In the genomic region with DNA sequence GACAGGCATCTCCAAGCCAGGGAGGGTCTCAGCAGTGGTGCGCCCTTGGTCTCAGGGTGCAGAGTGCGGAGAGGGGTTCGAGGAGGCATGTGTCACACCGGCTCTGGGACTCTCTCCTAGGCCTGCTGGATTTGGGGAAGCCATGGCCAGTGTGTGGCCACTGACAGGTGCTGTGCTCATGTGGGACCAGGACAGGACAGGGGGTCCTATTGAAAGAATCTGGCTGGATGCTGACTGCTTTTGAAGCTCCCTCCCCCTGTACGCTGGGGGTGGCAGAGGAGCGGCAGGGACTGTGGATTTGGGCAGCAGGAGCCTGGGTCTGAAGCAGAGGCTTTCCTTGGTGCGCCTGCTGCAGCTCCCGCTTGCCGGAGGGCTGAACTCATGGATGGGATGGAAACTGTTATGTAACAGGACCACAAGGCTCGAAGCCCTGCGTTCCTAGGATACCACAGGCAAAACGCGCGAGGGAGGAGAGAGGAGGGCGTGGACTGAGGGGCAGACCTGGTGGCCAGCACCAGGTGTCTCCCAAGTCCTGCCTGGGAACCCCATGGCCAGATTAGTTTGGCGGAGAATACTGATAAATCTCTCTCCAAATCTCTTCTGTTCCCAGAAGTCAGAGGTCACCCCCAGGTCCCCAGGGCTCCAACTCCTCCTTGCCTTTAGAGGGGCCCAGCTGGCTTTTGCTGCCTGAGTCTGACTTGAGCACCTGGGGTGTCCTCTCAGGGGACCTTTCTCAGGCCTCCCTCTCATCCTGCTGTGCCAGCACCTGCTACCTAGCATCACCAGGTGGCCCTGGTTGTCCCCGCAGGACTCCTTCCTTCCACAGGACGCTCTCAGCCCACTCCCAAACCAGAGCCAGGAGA, we compare ENCODE assay signal across 9 cellular contexts. TPM values are rescaled to one million over a fixed set of nuclear protein-coding genes. Genes with fewer than 3 reads are reported as not detected.
A peak's percentile ranks its signal among the peaks of the same experiment; 100 is the strongest.
DNase-seq lines count a peak whose midpoint lies in the region; ATAC-seq, FAIRE-seq and TF ChIP-seq lines count a peak whose summit lies in the region.
"Had no signal": no experiment of that assay in that cellular context is flagged by ENCODE, and none has a peak within 500 bp of the region (broad histone marks: within the 10 kb centered on the region; RNA-seq: fewer than 3 reads in every experiment).

No MANE protein-coding gene starts in this region.

- dilution Hi-C loops in keratinocyte (cut with MboI; ENCODE audit: extremely low pct_ligation_motif_present, low sequenced_read_pairs): no loop called here

- peaks cover 39% of the 10 kb centered on the region for H3K27me3 Mint-ChIP-seq in astrocyte (ENCODE audit: low read depth, unreplicated experiment)

- H2AFZ ChIP-seq in astrocyte (ENCODE audit: low read depth, low read length) (no peak overlapping the region), keratinocyte (ENCODE audit: control insufficient read depth, low read length) (no peak overlapping the region)

- H3K9me3 Mint-ChIP-seq in astrocyte (ENCODE audit: unreplicated experiment): peaks cover 1% of the 10 kb centered on the region

- H3K4me1 ChIP-seq in astrocyte (ENCODE audit: insufficient read depth, low read length) (peaks cover 14% of the 10 kb centered on the region), keratinocyte (ENCODE audit: control insufficient read depth, extremely low read depth, insufficient read depth, low read length) (peaks cover 24% of the 10 kb centered on the region)

- H3K4me1 Mint-ChIP-seq in astrocyte (ENCODE audit: low read depth, unreplicated experiment): no peaks in the 10 kb centered on the region

- H3K79me2 ChIP-seq in astrocyte (ENCODE audit: insufficient read depth, low read length) (no peaks in the 10 kb centered on the region), keratinocyte (ENCODE audit: control insufficient read depth, insufficient read depth, low read length) (no peaks in the 10 kb centered on the region)

- no peaks in the 10 kb centered on the region for H4K20me1 ChIP-seq in astrocyte (ENCODE audit: insufficient read depth, low read length)
- H4K20me1 ChIP-seq in keratinocyte (ENCODE audit: control insufficient read depth, extremely low read depth, insufficient read depth, low read length): no peaks in the 10 kb centered on the region

- no peak overlapping the region for H3K9ac ChIP-seq in astrocyte (ENCODE audit: low read length)
- H3K9ac ChIP-seq in keratinocyte (ENCODE audit: control insufficient read depth, extremely low read depth, insufficient read depth, low read length): peak overlapping the region; percentile 15

- no peak for ATAC-seq in GM18868 (IDR thresholded peaks at IDR 0.05; ENCODE audit: unreplicated experiment)

- peaks cover 2% of the 10 kb centered on the region for H3K36me3 Mint-ChIP-seq in astrocyte (ENCODE audit: low read depth, unreplicated experiment)

- H3K9me3 ChIP-seq in astrocyte (ENCODE audit: insufficient read depth, low read depth, low read length) (no peaks in the 10 kb centered on the region), keratinocyte (ENCODE audit: control insufficient read depth, low read depth, low read length) (no peaks in the 10 kb centered on the region)

- DNase-seq in NCI-H1417 (lab: John Stamatoyannopoulos, UW): peak; percentile 3 to 66 (median 38)
- DNase-seq in NCI-H1417 treated with DMSO at 0.1 percent for 48 hours (lab: John Stamatoyannopoulos, UW): no peak
- peak; percentile 49 for DNase-seq in astrocyte (ENCODE audit: low read depth)
- no peak for DNase-seq in keratinocyte (ENCODE audit: low read depth, low spot score)
- peak in 32 of 49 donors; percentile 21 to 67 (median 38) for DNase-seq in substantia nigra (lab: John Stamatoyannopoulos, UW)
- no peak for DNase-seq in activated CD8-positive, alpha-beta memory T cell treated with anti-CD3 and anti-CD28 coated beads, Interleukin-2, amount 50 U/mL, for 4 hours
- no peak for DNase-seq in NCI-H1105 treated with DMSO at 0.1 percent for 48 hours (lab: John Stamatoyannopoulos, UW)
- DNase-seq: stimulated activated CD8-positive, alpha-beta memory T cell treated with anti-CD3 and anti-CD28 coated beads, Interleukin-4, amount 100 ng/mL, for 48 hours had no signal

- TF ChIP-seq CTCF in astrocyte (IDR thresholded peaks at IDR 0.05; ENCODE audit: insufficient read depth, low read depth, low read length) (no peak), keratinocyte (optimal IDR thresholded peaks at IDR 0.05 in 1 of 3, IDR thresholded peaks at IDR 0.05 in 1 of 3, conservative IDR thresholded peaks at IDR 0.05 in 1 of 3; ENCODE audit: extremely low read depth in 1 of 3, insufficient read depth in 2 of 3, low read length in 3 of 3) (peak in 1 of 3 experiments; percentile 19)

- H3K36me3 ChIP-seq in astrocyte (ENCODE audit: insufficient read depth, low read length) (no peaks in the 10 kb centered on the region), keratinocyte (ENCODE audit: control insufficient read depth in 2 of 2, extremely low read depth in 1 of 2, insufficient read depth in 2 of 2, low read length in 2 of 2) (no peaks in the 10 kb centered on the region)

- peak overlapping the region; percentile 57 for H3K4me3 Mint-ChIP-seq in astrocyte (ENCODE audit: unreplicated experiment)

- H3K27ac Mint-ChIP-seq in astrocyte (ENCODE audit: unreplicated experiment): no peak overlapping the region

- H3K4me2 ChIP-seq in astrocyte (ENCODE audit: low read length) (peak overlapping the region; percentile 76), keratinocyte (ENCODE audit: control insufficient read depth, extremely low read depth, insufficient read depth, low read depth, low read length) (peak overlapping the region; percentile 82)

- no peak overlapping the region for H3K4me3 ChIP-seq in astrocyte (ENCODE audit: insufficient read depth, low read depth, low read length)
- H3K4me3 ChIP-seq in keratinocyte (ENCODE audit: control insufficient read depth in 2 of 3, extremely low read depth in 1 of 3, insufficient read depth in 2 of 3, low read depth in 1 of 3, low read length in 3 of 3): peak overlapping the region in 2 of 3 experiments; percentile 18 to 54

- FAIRE-seq in astrocyte (lab: Jason Lieb, UNC) (no peak), keratinocyte (lab: Jason Lieb, UNC) (no peak)

- H3K27me3 ChIP-seq in astrocyte (ENCODE audit: insufficient read depth, low read length) (no peaks in the 10 kb centered on the region), keratinocyte (ENCODE audit: control insufficient read depth, extremely low read depth, insufficient read depth, low read length) (peaks cover 40% of the 10 kb centered on the region)

- H3K9me1 ChIP-seq in keratinocyte (ENCODE audit: control insufficient read depth, extremely low read depth, insufficient read depth, low read length): peaks cover 3% of the 10 kb centered on the region

- H3K27ac ChIP-seq in astrocyte (ENCODE audit: low read depth, low read length) (no peak overlapping the region), keratinocyte (ENCODE audit: control insufficient read depth, insufficient read depth, low read length) (no peak overlapping the region), substantia nigra (ENCODE audit: low read depth, low read length, poor library complexity, severe bottlenecking) (peak overlapping the region; percentile 98)

RNA-seq across cellular contexts. Expression of a gene that starts 13.8 kb away (rescaled TPM):
- total RNA-seq in astrocyte: 5.9 and 6.3 TPM in 2 replicates
- polyA plus RNA-seq in keratinocyte: 8.6 to 12.4 TPM (median 12.0 TPM) in 3 replicates
- 2.9 TPM for polyA plus RNA-seq in keratinocyte (2011; ENCODE audit: low read depth)
- 6.6 and 12.4 TPM in 2 replicates for polyA plus RNA-seq in keratinocyte (2011; cell fraction: cytosol; rRNA removed)
- polyA plus RNA-seq in keratinocyte (2011; cell fraction: nucleus; rRNA removed): 5.3 and 15.9 TPM in 2 replicates
- polyA plus RNA-seq in keratinocyte (2012; ENCODE audit: low replicate concordance): 5.1 and 8.5 TPM in 2 replicates
- 17.3 to 62.3 TPM (median 17.4 TPM) in 3 replicates for polyA minus RNA-seq in keratinocyte
- polyA minus RNA-seq in keratinocyte (2011; cell fraction: cytosol; rRNA and poly(A)+ RNA removed): 6.5 TPM
- 3.6 and 11.4 TPM in 2 replicates for polyA minus RNA-seq in keratinocyte (2011; cell fraction: nucleus; rRNA and poly(A)+ RNA removed)

Comparison
In these comparisons a context has a peak if more than half of its experiments do, and no peak if none do; other contexts are left out.
1. DNase-seq: peak in NCI-H1417 (3 of 3), astrocyte (single experiment) and substantia nigra (32 of 49); none in NCI-H1417 treated with DMSO at 0.1 percent for 48 hours (single experiment), keratinocyte (single experiment), activated CD8-positive, alpha-beta memory T cell treated with anti-CD3 and anti-CD28 coated beads, Interleukin-2, amount 50 U/mL, for 4 hours (single experiment) and NCI-H1105 treated with DMSO at 0.1 percent for 48 hours (single experiment).